11 cellular contexts compared by ENCODE assay signal in the genomic region with DNA sequence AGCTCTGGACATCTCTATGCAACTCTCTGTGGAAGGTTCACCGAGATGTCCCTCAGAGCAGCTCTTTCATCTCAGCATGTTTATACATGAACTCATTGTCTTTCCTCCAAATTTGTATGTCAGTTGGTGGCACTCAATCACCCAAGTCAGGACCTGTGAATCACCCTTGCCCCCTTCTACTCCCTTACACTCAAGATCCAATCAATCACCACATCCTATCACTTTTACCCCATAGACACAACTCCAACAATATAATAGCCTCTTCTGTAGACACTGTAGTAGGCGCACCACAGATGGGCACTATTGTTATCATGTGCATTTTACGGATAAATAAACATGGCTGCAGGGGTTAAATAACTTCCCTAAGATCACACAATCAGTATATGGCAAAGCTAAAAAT.
"Had no signal": no experiment of that assay in that cellular context is flagged by ENCODE, and none has a peak within 500 bp of the region (broad histone marks: within the 10 kb centered on the region; RNA-seq: fewer than 3 reads in every experiment).

No MANE protein-coding gene starts in this region.

- H2AFZ ChIP-seq: hepatocyte had no signal

- H3K36me3 ChIP-seq: adrenal gland, colonic mucosa, gastroesophageal sphincter, right atrium auricular region had no signal

- H3K27me3 ChIP-seq: adrenal gland, colonic mucosa, gastroesophageal sphincter, hepatocyte, right atrium auricular region had no signal

- DNase-seq: activated T-cell treated with anti-CD3 and anti-CD28 coated beads for 4 hours; adrenal gland; colonic mucosa; effector memory CD4-positive, alpha-beta T cell; kidney glomerular epithelial cell; SHP77 treated with DMSO at 0.1 percent for 48 hours; small intestine; trophoblast cell had no signal

- FAIRE-seq: small intestine had no signal

- H3K4me2 ChIP-seq: hepatocyte had no signal

- H3K9me3 ChIP-seq: colonic mucosa, gastroesophageal sphincter, right atrium auricular region had no signal

- H3K79me2 ChIP-seq: hepatocyte had no signal

- H3K4me1 ChIP-seq: colonic mucosa had no signal

- ATAC-seq: gastroesophageal sphincter had no signal

- H3K27ac ChIP-seq: adrenal gland, colonic mucosa, hepatocyte, right atrium auricular region had no signal

- H3K4me3 ChIP-seq: adrenal gland, colonic mucosa, gastroesophageal sphincter, hepatocyte, right atrium auricular region had no signal
